In the genomic region with DNA sequence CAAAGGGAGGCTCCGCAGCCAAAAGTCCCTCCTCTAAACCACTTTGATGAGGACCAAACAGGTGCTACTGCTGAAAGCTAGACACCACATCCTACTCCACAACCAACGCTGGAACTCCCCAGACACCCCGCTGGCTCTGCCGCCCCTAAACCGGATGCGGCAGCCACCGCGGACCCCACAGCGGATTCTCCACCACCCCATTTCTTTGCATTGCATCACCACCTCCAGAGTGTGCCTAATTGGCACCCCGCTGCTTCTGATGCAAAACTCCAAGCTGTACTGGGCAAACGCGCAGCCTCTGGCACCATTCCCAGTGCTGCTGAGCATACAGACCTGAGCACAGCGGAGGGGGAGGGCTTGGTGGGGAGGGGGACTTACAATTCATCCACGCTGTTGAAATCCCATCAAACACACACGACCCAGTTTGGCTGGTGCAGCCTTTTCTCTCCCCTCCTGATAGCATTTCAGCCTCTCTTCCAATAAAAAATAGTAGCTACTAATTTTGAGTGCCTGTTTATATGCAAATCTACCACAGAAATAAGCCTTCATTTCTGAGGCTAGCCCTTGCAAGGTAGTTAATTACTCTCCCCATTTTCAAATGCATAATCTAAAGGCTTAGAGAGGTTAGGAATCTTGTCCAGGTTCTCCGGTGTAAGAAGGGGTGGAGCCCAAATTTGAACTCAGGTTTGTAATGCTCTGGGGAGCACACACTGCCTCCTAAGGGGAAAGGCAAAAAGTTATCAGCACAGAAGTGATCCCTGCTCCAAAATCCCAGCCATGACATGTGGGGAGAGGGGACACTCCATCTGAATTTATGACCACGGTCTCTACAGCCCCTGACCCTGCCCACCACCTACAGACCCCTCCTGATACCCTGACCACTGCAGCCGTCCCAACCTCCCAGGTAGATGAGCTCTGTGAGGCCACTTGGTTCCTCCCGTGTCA, we compare ENCODE assay signal across 8 cellular contexts. TPM values are rescaled to one million over a fixed set of nuclear protein-coding genes. Genes with fewer than 3 reads are reported as not detected.
DNase-seq lines count a peak whose midpoint lies in the region; ATAC-seq, FAIRE-seq and TF ChIP-seq lines count a peak whose summit lies in the region.

No MANE protein-coding gene starts in this region.

- 18 to 25% methylated on average over 2 to 12 of the region's 19 CpGs for WGBS in gastroesophageal sphincter (ENCODE audit: low coverage in 1 of 2), 2 donors

- H3K4me1 Mint-ChIP-seq in IgD-negative memory B cell, result peaks cover 25 to 39% (median 29%) of the 10 kb centered on the region in 3 donors

- peak; percentile 98 for DNase-seq in COLO668 (lab: John Stamatoyannopoulos, UW; ENCODE audit: unreplicated experiment)
- peak; percentile 68 to 75 for DNase-seq in activated T-helper 1 cell treated with anti-CD3 and anti-CD28 coated beads, Interleukin-2, amount 50 U/mL, for 16 hours (ENCODE audit: low read depth in 1 of 2, low spot score in 1 of 2)
- peak; percentile 59 for DNase-seq in putamen (ENCODE audit: low spot score)
- DNase-seq in urothelium cell line (ENCODE audit: low spot score), result peak; percentile 49

- no peak for FAIRE-seq in urothelium cell line (lab: Jason Lieb, UNC)

- peak overlapping the region; percentile 60 to 88 (median 78) for H3K27ac Mint-ChIP-seq in IgD-negative memory B cell

- H3K36me3 Mint-ChIP-seq in IgD-negative memory B cell, result peaks cover 6% of the 10 kb centered on the region

- ATAC-seq in GM21423 (IDR thresholded peaks at IDR 0.05; ENCODE audit: unreplicated experiment) (peak; percentile 72), gastroesophageal sphincter (peak; percentile 57)

- H3K4me1 ChIP-seq in OCI-LY3 (ENCODE audit: low read length) (peaks cover 41% of the 10 kb centered on the region), gastroesophageal sphincter (peaks cover 0 to 34% (median 9%) of the 10 kb centered on the region in 3 donors)

- H3K4me2 ChIP-seq in OCI-LY3 (ENCODE audit: low read length), result peak overlapping the region; percentile 79

- H3K9me3 ChIP-seq in OCI-LY3 (ENCODE audit: insufficient read depth, low read length), result no peaks in the 10 kb centered on the region
- no peaks in the 10 kb centered on the region for H3K9me3 ChIP-seq in gastroesophageal sphincter

- no peak for TF ChIP-seq CTCF in OCI-LY3 (IDR thresholded peaks at IDR 0.05; ENCODE audit: low read depth, low read length)
- TF ChIP-seq CTCF in gastroesophageal sphincter (IDR thresholded peaks at IDR 0.05), result no peak

- peaks cover 24% of the 10 kb centered on the region for H3K27me3 Mint-ChIP-seq in IgD-negative memory B cell

- H3K9me3 Mint-ChIP-seq in IgD-negative memory B cell, result peaks cover 2 to 4% (median 2%) of the 10 kb centered on the region in 3 donors

- H3K36me3 ChIP-seq in OCI-LY3 (replicated peaks; ENCODE audit: low read depth, low read length), result no peaks in the 10 kb centered on the region
- H3K36me3 ChIP-seq in gastroesophageal sphincter, result no peaks in the 10 kb centered on the region

- no peaks in the 10 kb centered on the region for H4K20me1 ChIP-seq in OCI-LY3 (ENCODE audit: insufficient read depth, low read length)

- peak overlapping the region; percentile 89 for H2AFZ ChIP-seq in OCI-LY3 (ENCODE audit: low read depth, low read length)

- no peak for TF ChIP-seq POLR2A in gastroesophageal sphincter (IDR thresholded peaks at IDR 0.05)

- H3K4me3 Mint-ChIP-seq in IgD-negative memory B cell, result peak overlapping the region; percentile 82 to 96 (median 88)

- H3K79me2 ChIP-seq in OCI-LY3 (ENCODE audit: low read length), result no peaks in the 10 kb centered on the region

- H3K27ac ChIP-seq in OCI-LY3 (ENCODE audit: low read length), result no peak overlapping the region
- peak overlapping the region in 3 of 4 donors; percentile 89 to 94 (median 94) for H3K27ac ChIP-seq in gastroesophageal sphincter

- peaks cover 30% of the 10 kb centered on the region for H3K27me3 ChIP-seq in OCI-LY3 (ENCODE audit: low read depth, low read length)
- no peaks in the 10 kb centered on the region for H3K27me3 ChIP-seq in gastroesophageal sphincter

- H3K4me3 ChIP-seq in OCI-LY3 (ENCODE audit: low read length), result peak overlapping the region; percentile 75
- peak overlapping the region in 1 of 2 donors; percentile 8 for H3K4me3 ChIP-seq in gastroesophageal sphincter

- H3K9ac ChIP-seq in OCI-LY3 (ENCODE audit: low read length), result peak overlapping the region; percentile 60

- no peak for TF ChIP-seq EP300 in gastroesophageal sphincter (IDR thresholded peaks at IDR 0.05)

RNA-seq across cellular contexts. Expression of a gene that starts 12.2 kb away (rescaled TPM):
- polyA plus RNA-seq in IgD-negative memory B cell, result 1.9 TPM
- 10 to 100 TPM in 1 of 4 donors, 1 to 10 TPM in 2, under 1 TPM in 1; 0.47 to 10.6 (median 2.1) TPM for total RNA-seq in gastroesophageal sphincter

RNA-seq across cellular contexts. Expression of a gene that starts 27.3 kb away (rescaled TPM):
- 8.9 TPM for polyA plus RNA-seq in IgD-negative memory B cell
- 10 to 100 TPM in 2 of 4 donors, 1 to 10 TPM in 2; 6.5 to 14.5 (median 10.6) TPM for total RNA-seq in gastroesophageal sphincter
